In genomic region chr5:131684051-131684450, GRCh38 we compare ENCODE assay signal across 20 cellular contexts.
"Had no signal": no experiment of that assay in that cellular context is flagged by ENCODE, and none has a peak within 500 bp of the region (broad histone marks: within the 10 kb centered on the region; RNA-seq: fewer than 3 reads in every experiment).

No MANE protein-coding gene starts in this region.

- DNase-seq: activated CD4-positive, alpha-beta memory T cell treated with anti-CD3 and anti-CD28 coated beads, Interleukin-2, amount 10 ng/mL, durations not matched to agents 7 days and 5 days; activated CD4-positive, alpha-beta T cell treated with anti-CD3 and anti-CD28 coated beads for 36 hours; activated CD4-positive, alpha-beta T cell treated with anti-CD3 and anti-CD28 coated beads, Interleukin-2, amount 50 U/mL, for 1 hour; activated gamma-delta T cell; activated naive CD4-positive, alpha-beta T cell treated with anti-CD3 and anti-CD28 coated beads for 36 hours; activated T-cell treated with anti-CD3 and anti-CD28 coated beads for 4 hours; activated T-cell treated with anti-CD3 and anti-CD28 coated beads, Interleukin-2, amount 50 U/mL, for 48 hours; cerebellar nuclear complex; NCI-H1092 treated with DMSO at 0.1 percent for 48 hours; NCI-H1417 treated with DMSO at 0.1 percent for 48 hours; NCI-H1694 treated with DMSO at 0.1 percent for 48 hours; NCI-H2029 treated with DMSO at 0.1 percent for 48 hours; NCI-H510A treated with DMSO at 0.1 percent for 48 hours; PC-3; SHP77 treated with DMSO at 0.1 percent for 48 hours; T-helper 17 cell; T1000 had no signal

- H3K27ac Mint-ChIP-seq: activated CD4-positive, alpha-beta memory T cell treated with anti-CD3 and anti-CD28 coated beads, Interleukin-2, amount 10 ng/mL, durations not matched to agents 7 days and 5 days; activated CD4-positive, alpha-beta T cell treated with anti-CD3 and anti-CD28 coated beads for 36 hours; activated naive CD4-positive, alpha-beta T cell treated with anti-CD3 and anti-CD28 coated beads for 36 hours; activated naive CD8-positive, alpha-beta T cell; activated T-helper 17 cell treated with anti-CD3 and anti-CD28 coated beads, Interleukin-2, amount 50 U/mL, for 72 hours; T-helper 17 cell had no signal

- H3K9me3 Mint-ChIP-seq: activated CD4-positive, alpha-beta memory T cell treated with anti-CD3 and anti-CD28 coated beads, Interleukin-2, amount 10 ng/mL, durations not matched to agents 7 days and 5 days; activated naive CD4-positive, alpha-beta T cell treated with anti-CD3 and anti-CD28 coated beads for 36 hours; activated T-helper 17 cell treated with anti-CD3 and anti-CD28 coated beads, Interleukin-2, amount 50 U/mL, for 72 hours had no signal

- H3K4me3 Mint-ChIP-seq: activated CD4-positive, alpha-beta memory T cell treated with anti-CD3 and anti-CD28 coated beads, Interleukin-2, amount 10 ng/mL, durations not matched to agents 7 days and 5 days; activated CD4-positive, alpha-beta T cell treated with anti-CD3 and anti-CD28 coated beads for 36 hours; activated naive CD4-positive, alpha-beta T cell treated with anti-CD3 and anti-CD28 coated beads for 36 hours; activated naive CD8-positive, alpha-beta T cell; activated T-helper 17 cell treated with anti-CD3 and anti-CD28 coated beads, Interleukin-2, amount 50 U/mL, for 72 hours; T-helper 17 cell had no signal

- H3K27me3 Mint-ChIP-seq: activated CD4-positive, alpha-beta memory T cell treated with anti-CD3 and anti-CD28 coated beads, Interleukin-2, amount 10 ng/mL, durations not matched to agents 7 days and 5 days; activated CD4-positive, alpha-beta T cell treated with anti-CD3 and anti-CD28 coated beads for 36 hours; activated naive CD8-positive, alpha-beta T cell; activated T-helper 17 cell treated with anti-CD3 and anti-CD28 coated beads, Interleukin-2, amount 50 U/mL, for 72 hours; T-helper 17 cell had no signal

- FAIRE-seq: TTC549 had no signal

- H3K4me1 Mint-ChIP-seq: activated CD4-positive, alpha-beta memory T cell treated with anti-CD3 and anti-CD28 coated beads, Interleukin-2, amount 10 ng/mL, durations not matched to agents 7 days and 5 days; activated CD4-positive, alpha-beta T cell treated with anti-CD3 and anti-CD28 coated beads for 36 hours; activated T-helper 17 cell treated with anti-CD3 and anti-CD28 coated beads, Interleukin-2, amount 50 U/mL, for 72 hours; T-helper 17 cell had no signal

- ATAC-seq: activated CD4-positive, alpha-beta T cell treated with anti-CD3 and anti-CD28 coated beads for 36 hours; activated T-helper 17 cell treated with anti-CD3 and anti-CD28 coated beads, Interleukin-2, amount 50 U/mL, for 72 hours; T-helper 17 cell had no signal
